In genomic region chr1:4554291-4554865, GRCh38 we compare ENCODE assay signal across 7 cellular contexts.
"Had no signal": no experiment of that assay in that cellular context is flagged by ENCODE, and none has a peak within 500 bp of the region (broad histone marks: within the 10 kb centered on the region; RNA-seq: fewer than 3 reads in every experiment).

No MANE protein-coding gene starts in this region.

- H3K36me3 ChIP-seq: HAP-1 had no signal

- ATAC-seq: HCT116 had no signal

- H3K27ac ChIP-seq: GM23248 had no signal

- H3K4me3 ChIP-seq: GM23248, HAP-1 had no signal

- H2AFZ ChIP-seq: GM23248 had no signal

- H3K9me3 ChIP-seq: HAP-1 had no signal

- DNase-seq: GM23248, GOT3, H7, HFFc6, IMR-90 had no signal

- H3K27ac Mint-ChIP-seq: HFFc6 had no signal

- H3K4me3 Mint-ChIP-seq: HFFc6 had no signal

- H3K9ac ChIP-seq: GM23248 had no signal

- H3K4me1 ChIP-seq: HAP-1 had no signal
